In the genomic region with DNA sequence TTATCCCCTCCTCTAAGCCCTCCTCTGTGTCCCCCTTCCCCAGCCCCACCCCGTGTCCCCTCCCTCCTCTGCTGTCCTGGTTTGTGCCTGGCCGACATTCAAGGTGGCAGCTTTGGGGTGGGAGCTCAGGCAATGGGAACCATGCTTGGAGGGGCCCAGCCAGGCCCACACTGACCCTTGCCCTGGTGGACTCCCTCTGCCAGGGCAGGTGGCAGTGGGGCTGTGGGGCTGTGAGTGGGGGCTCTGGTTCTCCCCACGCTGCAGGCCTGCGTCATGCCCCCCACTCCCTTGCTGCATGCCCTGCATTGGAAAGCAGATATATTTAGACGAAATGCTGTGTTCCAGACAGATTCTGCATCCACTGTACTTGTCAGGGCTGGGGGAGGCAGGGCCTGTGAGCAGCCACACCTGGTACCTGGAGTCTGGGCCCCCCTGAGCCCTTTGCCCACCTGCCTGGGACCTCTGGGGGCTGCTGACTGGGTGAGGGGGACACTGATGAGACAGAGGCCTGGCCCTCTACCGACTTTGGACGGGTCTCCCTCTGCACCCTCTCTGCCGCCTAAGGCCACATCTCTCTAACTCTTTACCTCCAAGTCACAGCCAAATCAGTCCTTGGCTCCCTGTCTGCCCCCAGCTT, we compare ENCODE assay signal across 1 cellular context.
TF ChIP-seq lines count a peak whose summit lies in the region.

No MANE protein-coding gene starts in this region.

TF ChIP-seq in GM23338, 12 proteins besides CTCF, POLR2A, EP300 and RAD21 (continued from another document):
- TF ChIP-seq, protein P1, sequence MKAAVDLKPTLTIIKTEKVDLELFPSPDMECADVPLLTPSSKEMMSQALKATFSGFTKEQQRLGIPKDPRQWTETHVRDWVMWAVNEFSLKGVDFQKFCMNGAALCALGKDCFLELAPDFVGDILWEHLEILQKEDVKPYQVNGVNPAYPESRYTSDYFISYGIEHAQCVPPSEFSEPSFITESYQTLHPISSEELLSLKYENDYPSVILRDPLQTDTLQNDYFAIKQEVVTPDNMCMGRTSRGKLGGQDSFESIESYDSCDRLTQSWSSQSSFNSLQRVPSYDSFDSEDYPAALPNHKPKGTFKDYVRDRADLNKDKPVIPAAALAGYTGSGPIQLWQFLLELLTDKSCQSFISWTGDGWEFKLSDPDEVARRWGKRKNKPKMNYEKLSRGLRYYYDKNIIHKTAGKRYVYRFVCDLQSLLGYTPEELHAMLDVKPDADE (IDR thresholded peaks at IDR 0.05), result no peak
- no peak for TF ChIP-seq JUNB (IDR thresholded peaks at IDR 0.05; ENCODE audit: unreplicated experiment)
